Comparison of ENCODE assay signal across 8 cellular contexts in the genomic region with DNA sequence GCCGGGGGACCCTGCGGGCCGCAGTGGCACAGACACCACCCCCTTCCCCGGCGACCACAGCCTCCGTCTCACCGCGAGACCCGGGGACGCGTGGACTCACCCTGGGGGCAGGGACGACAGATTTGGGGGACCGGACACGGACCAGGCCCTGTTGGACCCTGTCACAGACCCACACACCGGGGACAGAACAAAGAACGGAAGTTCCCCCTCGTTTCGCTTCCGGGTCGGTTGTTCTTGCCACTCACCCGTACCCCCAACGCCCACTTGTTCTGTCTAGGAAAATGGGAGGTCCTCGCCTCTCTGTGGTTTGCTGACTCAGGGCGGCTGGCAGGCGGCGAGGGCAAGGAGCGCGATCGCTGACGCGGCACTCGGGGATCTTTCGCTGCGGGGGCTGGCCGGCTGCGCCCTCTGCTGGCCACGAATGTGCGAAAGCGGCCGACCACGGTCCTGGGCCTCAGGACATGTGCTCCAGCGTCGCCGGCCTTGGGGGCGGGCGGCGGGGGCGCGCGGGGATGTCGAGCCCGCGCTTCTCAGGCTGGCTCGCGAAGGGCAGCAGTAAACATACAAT. TPM values are rescaled to one million over a fixed set of nuclear protein-coding genes. Genes with fewer than 3 reads are reported as not detected.
DNase-seq lines count a peak whose midpoint lies in the region; ATAC-seq and TF ChIP-seq lines count a peak whose summit lies in the region.

A gene (minus strand): TSS at position 189 of the 568 bp plus-strand sequence. CDS start 4,366 bp downstream, outside the sequence.

- H3K4me3 Mint-ChIP-seq in type B pancreatic cell: peak within 1 kb of the TSS; percentile 97

- peak within 1 kb of the TSS; percentile 30 to 94 (median 78) for H3K27ac ChIP-seq in adrenal gland
- peak within 1 kb of the TSS; percentile 77 to 95 (median 86) for H3K27ac ChIP-seq in heart left ventricle

- in situ Hi-C loops in GM13976 (cut with MboI; ENCODE audit: low sequenced_read_pairs, unreplicated experiment): no loop called here

- ATAC-seq in HG02870 (IDR thresholded peaks at IDR 0.05; ENCODE audit: unreplicated experiment) (peak; percentile 71), heart left ventricle (peak; percentile 95 to 98 (median 96))

- H3K27me3 ChIP-seq in adrenal gland (no peaks in the 10 kb centered on the region), heart left ventricle (no peaks in the 10 kb centered on the region)

- H3K27ac Mint-ChIP-seq in type B pancreatic cell: peak within 1 kb of the TSS; percentile 90

- DNase-seq in GM13976 (ENCODE audit: low spot score) (peak; percentile 95), NCI-H146 (lab: John Stamatoyannopoulos, UW) (peak; percentile 99), T-helper 1 cell (peak; percentile 94 to 99 (median 97)), adrenal gland (peak; percentile 98 to 99 (median 99)), heart left ventricle (peak; percentile 98 to 99 (median 99)), pons (ENCODE audit: low spot score) (peak; percentile 99), type B pancreatic cell (ENCODE audit: extremely low spot score, unreplicated experiment) (peak; percentile 99)

- H3K4me1 Mint-ChIP-seq in type B pancreatic cell (ENCODE audit: unreplicated experiment): peaks cover 20% of the 10 kb centered on the region

- 1 to 2% (median 1%) methylated on average over 32 to 55 of the region's 55 CpGs for WGBS in adrenal gland, 4 donors
- 0 to 1% (median 1%) methylated on average over 35 to 55 of the region's 55 CpGs for WGBS in heart left ventricle, 4 donors

- no peaks in the 10 kb centered on the region for H3K27me3 Mint-ChIP-seq in type B pancreatic cell

- TF ChIP-seq CTCF in GM13976 (IDR thresholded peaks at IDR 0.05; ENCODE audit: borderline replicate concordance, control extremely low read depth, extremely low read depth, insufficient read depth, missing control alignments) (peak; percentile 90), adrenal gland (IDR thresholded peaks at IDR 0.05) (peak; percentile 80 to 98 (median 93)), heart left ventricle (IDR thresholded peaks at IDR 0.05) (peak; percentile 91 to 99 (median 96)), type B pancreatic cell (conservative IDR thresholded peaks at IDR 0.05) (peak; percentile 98)

- H3K4me1 ChIP-seq in adrenal gland (replicated peaks in 1 of 2) (peaks cover 16 to 26% of the 10 kb centered on the region in 2 donors), heart left ventricle (peaks cover 0 to 48% (median 28%) of the 10 kb centered on the region in 12 donors)

- peaks cover 29% of the 10 kb centered on the region for H3K36me3 Mint-ChIP-seq in type B pancreatic cell

- intact Hi-C loops in adrenal gland (cut with DNase I) (no loop called here), heart left ventricle (cut with DNase I) (loop anchor here in 7 of 10 donors (1.0 to 10.0 kb wide), 11 partner anchors 19 to 167 kb away; a partner anchor contains a TSS)

- H3K9me3 ChIP-seq in adrenal gland (replicated peaks in 1 of 3): no peaks in the 10 kb centered on the region
- H3K9me3 ChIP-seq in heart left ventricle: no peaks in the 10 kb centered on the region

- peaks cover 9% of the 10 kb centered on the region for H3K9me3 Mint-ChIP-seq in type B pancreatic cell

- H3K36me3 ChIP-seq in adrenal gland (replicated peaks in 1 of 2) (peaks cover 0 to 16% of the 10 kb centered on the region in 2 donors), heart left ventricle (peaks cover 0 to 34% (median 24%) of the 10 kb centered on the region in 9 donors)

- H3K4me3 ChIP-seq in adrenal gland (peak within 1 kb of the TSS; percentile 58 to 94 (median 70)), heart left ventricle (peak within 1 kb of the TSS; percentile 75 to 100 (median 88))

- TF ChIP-seq POLR2A in adrenal gland (IDR thresholded peaks at IDR 0.05) (peak in 1 of 2 donors; percentile 80), heart left ventricle (IDR thresholded peaks at IDR 0.05) (peak; percentile 5 to 64)

RNA-seq across cellular contexts. Expression of the gene that starts here (rescaled TPM):
- total RNA-seq in adrenal gland (10 to 100 TPM; 13.2 to 47.3 (median 22.1) TPM), heart left ventricle (10 to 100 TPM; 11.7 to 21.2 (median 15.2) TPM), type B pancreatic cell (ENCODE audit: low replicate concordance) (52.8 and 66.6 TPM in 2 replicates)
- polyA plus RNA-seq in adrenal gland (10 to 100 TPM; 17.4 to 25.5 (median 23.2) TPM), heart left ventricle (10 to 100 TPM; 11.2 to 11.5 TPM)

Comparison
In these comparisons a context has a peak if more than half of its experiments do, and no peak if none do; other contexts are left out.
1. Peak in every context shown above with its lines: DNase-seq, ATAC-seq, H3K4me3 ChIP-seq and H3K27ac ChIP-seq.
2. intact Hi-C loops: an anchor here in heart left ventricle (1.0 to 10.0 kb wide); none called in adrenal gland.